Comparison of ENCODE assay signal across 8 cellular contexts in the genomic region with DNA sequence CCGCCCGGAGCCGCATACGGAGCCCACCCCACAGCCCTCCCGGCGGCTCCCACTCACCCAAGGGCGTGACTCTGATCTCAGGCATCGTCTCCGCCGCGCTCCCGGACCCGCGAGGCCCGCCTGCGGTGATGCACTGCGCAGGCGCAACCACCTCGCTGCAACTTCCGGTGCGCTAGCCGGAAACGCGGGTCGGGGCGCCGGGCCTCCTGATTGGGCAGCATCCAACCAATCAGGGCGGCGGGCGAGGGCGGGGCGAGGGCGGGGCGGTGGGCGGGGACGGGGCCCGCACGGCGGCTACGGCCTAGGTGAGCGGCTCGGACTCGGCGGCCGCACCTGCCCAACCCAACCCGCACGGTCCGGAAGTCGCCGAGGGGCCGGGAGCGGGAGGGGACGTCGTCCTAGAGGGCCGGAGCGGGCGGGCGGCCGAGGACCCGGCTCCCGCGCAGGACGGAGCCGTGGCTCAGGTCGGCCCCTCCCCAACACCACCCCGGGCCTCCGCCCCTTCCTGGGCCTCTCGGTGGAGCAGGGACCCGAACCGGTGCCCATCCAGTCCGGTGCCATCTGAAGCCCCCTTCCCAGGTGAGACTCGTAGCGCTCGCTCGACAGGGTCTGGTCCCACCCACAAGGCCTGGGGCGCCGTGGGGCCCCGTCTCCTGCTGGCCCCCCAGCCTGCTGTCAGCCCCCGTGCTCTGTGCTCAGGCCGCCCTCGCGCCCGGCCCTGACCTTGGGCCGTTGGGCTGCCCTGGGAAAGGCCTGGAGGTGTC. TPM values are rescaled to one million over a fixed set of nuclear protein-coding genes. Genes with fewer than 3 reads are reported as not detected.
DNase-seq lines count a peak whose midpoint lies in the region; ATAC-seq and TF ChIP-seq lines count a peak whose summit lies in the region.

A gene (plus strand): TSS at position 279 of the 764 bp plus-strand sequence. CDS start 2,109 bp downstream, outside the sequence.
A gene (minus strand): TSS at position 137 of the 764 bp plus-strand sequence. CDS start 52 bp downstream, at position 85.

- intact Hi-C loops in dendritic cell treated with granulocyte-macrophage colony-stimulating factor and Interleukin-4, amounts not matched to agents 40 ng/mL and 50 ng/mL, for 4 days (cut with micrococcal nuclease) = loop anchor here (2.0 kb wide), 1 partner anchor 16 kb away; a partner anchor contains a TSS

- WGBS in liver = under 1% methylated on average over 84 of the region's 84 CpGs

- peak within 1 kb of the TSS; percentile 79 to 89 (median 81) for H3K4me3 ChIP-seq in liver (ENCODE audit: low read depth in 1 of 3, low read length in 3 of 3)

- peaks cover 64% of the 10 kb centered on the region for H3K36me3 Mint-ChIP-seq in dendritic cell treated with granulocyte-macrophage colony-stimulating factor and Interleukin-4, amounts not matched to agents 40 ng/mL and 50 ng/mL, for 4 days (ENCODE audit: low read depth)

- H3K27ac Mint-ChIP-seq in dendritic cell treated with granulocyte-macrophage colony-stimulating factor and Interleukin-4, amounts not matched to agents 40 ng/mL and 50 ng/mL, for 4 days = peak within 1 kb of the TSS; percentile 76

- H3K4me1 Mint-ChIP-seq in dendritic cell treated with granulocyte-macrophage colony-stimulating factor and Interleukin-4, amounts not matched to agents 40 ng/mL and 50 ng/mL, for 4 days (ENCODE audit: low read depth) = peaks cover 43% of the 10 kb centered on the region

- no peaks in the 10 kb centered on the region for H3K27me3 Mint-ChIP-seq in dendritic cell treated with granulocyte-macrophage colony-stimulating factor and Interleukin-4, amounts not matched to agents 40 ng/mL and 50 ng/mL, for 4 days

- peak; percentile 90 for DNase-seq in Ammon's horn (ENCODE audit: low spot score)
- DNase-seq in NCI-H748 treated with DMSO at 0.1 percent for 48 hours (lab: John Stamatoyannopoulos, UW) = peak; percentile 50
- peak; percentile 91 to 94 for DNase-seq in activated CD4-positive, alpha-beta T cell treated with anti-CD3 and anti-CD28 coated beads, Interleukin-2, amount 50 U/mL, for 24 hours (ENCODE audit: low read depth in 1 of 2, low spot score in 1 of 2)
- peak; percentile 95 for DNase-seq in stimulated activated CD4-positive, alpha-beta T cell treated with anti-CD3 and anti-CD28 coated beads, Interleukin-4, amount 100 ng/mL, for 1 hour

- ATAC-seq in GM19043 (IDR thresholded peaks at IDR 0.05; ENCODE audit: low read depth, unreplicated experiment) = peak; percentile 76
- peak; percentile 77 for ATAC-seq in HG03354 (IDR thresholded peaks at IDR 0.05; ENCODE audit: poor library complexity, severe bottlenecking, unreplicated experiment)

- no peaks in the 10 kb centered on the region for H3K9me3 Mint-ChIP-seq in dendritic cell treated with granulocyte-macrophage colony-stimulating factor and Interleukin-4, amounts not matched to agents 40 ng/mL and 50 ng/mL, for 4 days

- no peaks in the 10 kb centered on the region for H3K9me3 ChIP-seq in liver (ENCODE audit: control insufficient read depth in 4 of 4, low read length in 3 of 4)

- no peak for TF ChIP-seq CTCF in liver (IDR thresholded peaks at IDR 0.05; ENCODE audit: low read depth, low read length, missing input control)

- no peak for TF ChIP-seq RAD21 in liver (IDR thresholded peaks at IDR 0.05)

- peak within 1 kb of the TSS; percentile 4 to 83 for H3K9ac ChIP-seq in liver (ENCODE audit: low read depth in 1 of 2, low read length in 2 of 2)

- H3K27ac ChIP-seq in liver (ENCODE audit: low read depth in 1 of 2, low read length in 2 of 2) = peak within 1 kb of the TSS; percentile 75 to 84

- H3K27me3 ChIP-seq in liver (ENCODE audit: control insufficient read depth in 4 of 4, insufficient read depth in 4 of 4, low read length in 3 of 4) = no peaks in the 10 kb centered on the region

- peak within 1 kb of the TSS; percentile 80 for H3K4me3 Mint-ChIP-seq in dendritic cell treated with granulocyte-macrophage colony-stimulating factor and Interleukin-4, amounts not matched to agents 40 ng/mL and 50 ng/mL, for 4 days

- H3K36me3 ChIP-seq in liver (ENCODE audit: control insufficient read depth in 4 of 4, insufficient read depth in 3 of 4, low read depth in 1 of 4, low read length in 3 of 4) = peaks cover 2 to 11% (median 7%) of the 10 kb centered on the region in 4 donors

- peaks cover 7 to 37% (median 26%) of the 10 kb centered on the region in 4 donors for H3K4me1 ChIP-seq in liver (ENCODE audit: control insufficient read depth in 4 of 4, insufficient read depth in 4 of 4, low read length in 3 of 4)

TF ChIP-seq in liver, 16 proteins besides CTCF, POLR2A, EP300 and RAD21:
- TF ChIP-seq EGR1 (IDR thresholded peaks at IDR 0.05; ENCODE audit: low read depth in 2 of 2) = no peak
- TF ChIP-seq NR2F2 (IDR thresholded peaks at IDR 0.05) = peak; percentile 34
- TF ChIP-seq, protein P1, sequence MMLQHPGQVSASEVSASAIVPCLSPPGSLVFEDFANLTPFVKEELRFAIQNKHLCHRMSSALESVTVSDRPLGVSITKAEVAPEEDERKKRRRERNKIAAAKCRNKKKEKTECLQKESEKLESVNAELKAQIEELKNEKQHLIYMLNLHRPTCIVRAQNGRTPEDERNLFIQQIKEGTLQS (IDR thresholded peaks at IDR 0.05) = no peak
- TF ChIP-seq JUND (IDR thresholded peaks at IDR 0.05) = no peak
- no peak for TF ChIP-seq SP1 (IDR thresholded peaks at IDR 0.05)
- TF ChIP-seq, protein P2, sequence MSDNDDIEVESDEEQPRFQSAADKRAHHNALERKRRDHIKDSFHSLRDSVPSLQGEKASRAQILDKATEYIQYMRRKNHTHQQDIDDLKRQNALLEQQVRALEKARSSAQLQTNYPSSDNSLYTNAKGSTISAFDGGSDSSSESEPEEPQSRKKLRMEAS (IDR thresholded peaks at IDR 0.05) = no peak
- no peak for TF ChIP-seq FOXA1 (IDR thresholded peaks at IDR 0.05)
- TF ChIP-seq HNF4G (IDR thresholded peaks at IDR 0.05) = no peak
- no peak for TF ChIP-seq FOXA2 (IDR thresholded peaks at IDR 0.05)
- TF ChIP-seq, protein P3, sequence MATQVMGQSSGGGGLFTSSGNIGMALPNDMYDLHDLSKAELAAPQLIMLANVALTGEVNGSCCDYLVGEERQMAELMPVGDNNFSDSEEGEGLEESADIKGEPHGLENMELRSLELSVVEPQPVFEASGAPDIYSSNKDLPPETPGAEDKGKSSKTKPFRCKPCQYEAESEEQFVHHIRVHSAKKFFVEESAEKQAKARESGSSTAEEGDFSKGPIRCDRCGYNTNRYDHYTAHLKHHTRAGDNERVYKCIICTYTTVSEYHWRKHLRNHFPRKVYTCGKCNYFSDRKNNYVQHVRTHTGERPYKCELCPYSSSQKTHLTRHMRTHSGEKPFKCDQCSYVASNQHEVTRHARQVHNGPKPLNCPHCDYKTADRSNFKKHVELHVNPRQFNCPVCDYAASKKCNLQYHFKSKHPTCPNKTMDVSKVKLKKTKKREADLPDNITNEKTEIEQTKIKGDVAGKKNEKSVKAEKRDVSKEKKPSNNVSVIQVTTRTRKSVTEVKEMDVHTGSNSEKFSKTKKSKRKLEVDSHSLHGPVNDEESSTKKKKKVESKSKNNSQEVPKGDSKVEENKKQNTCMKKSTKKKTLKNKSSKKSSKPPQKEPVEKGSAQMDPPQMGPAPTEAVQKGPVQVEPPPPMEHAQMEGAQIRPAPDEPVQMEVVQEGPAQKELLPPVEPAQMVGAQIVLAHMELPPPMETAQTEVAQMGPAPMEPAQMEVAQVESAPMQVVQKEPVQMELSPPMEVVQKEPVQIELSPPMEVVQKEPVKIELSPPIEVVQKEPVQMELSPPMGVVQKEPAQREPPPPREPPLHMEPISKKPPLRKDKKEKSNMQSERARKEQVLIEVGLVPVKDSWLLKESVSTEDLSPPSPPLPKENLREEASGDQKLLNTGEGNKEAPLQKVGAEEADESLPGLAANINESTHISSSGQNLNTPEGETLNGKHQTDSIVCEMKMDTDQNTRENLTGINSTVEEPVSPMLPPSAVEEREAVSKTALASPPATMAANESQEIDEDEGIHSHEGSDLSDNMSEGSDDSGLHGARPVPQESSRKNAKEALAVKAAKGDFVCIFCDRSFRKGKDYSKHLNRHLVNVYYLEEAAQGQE (IDR thresholded peaks at IDR 0.05) = peak; percentile 46
- peak in 1 of 2 donors; percentile 93 for TF ChIP-seq GABPA (IDR thresholded peaks at IDR 0.05 in 1 of 2, conservative IDR thresholded peaks at IDR 0.05 in 1 of 2)
- TF ChIP-seq HNF4A (conservative IDR thresholded peaks at IDR 0.05) = peak; percentile 66 to 71
- TF ChIP-seq RXRA (IDR thresholded peaks at IDR 0.05) = peak; percentile 63 to 66
- no peak for TF ChIP-seq TAF1 (conservative IDR thresholded peaks at IDR 0.05)
- TF ChIP-seq, protein P4, sequence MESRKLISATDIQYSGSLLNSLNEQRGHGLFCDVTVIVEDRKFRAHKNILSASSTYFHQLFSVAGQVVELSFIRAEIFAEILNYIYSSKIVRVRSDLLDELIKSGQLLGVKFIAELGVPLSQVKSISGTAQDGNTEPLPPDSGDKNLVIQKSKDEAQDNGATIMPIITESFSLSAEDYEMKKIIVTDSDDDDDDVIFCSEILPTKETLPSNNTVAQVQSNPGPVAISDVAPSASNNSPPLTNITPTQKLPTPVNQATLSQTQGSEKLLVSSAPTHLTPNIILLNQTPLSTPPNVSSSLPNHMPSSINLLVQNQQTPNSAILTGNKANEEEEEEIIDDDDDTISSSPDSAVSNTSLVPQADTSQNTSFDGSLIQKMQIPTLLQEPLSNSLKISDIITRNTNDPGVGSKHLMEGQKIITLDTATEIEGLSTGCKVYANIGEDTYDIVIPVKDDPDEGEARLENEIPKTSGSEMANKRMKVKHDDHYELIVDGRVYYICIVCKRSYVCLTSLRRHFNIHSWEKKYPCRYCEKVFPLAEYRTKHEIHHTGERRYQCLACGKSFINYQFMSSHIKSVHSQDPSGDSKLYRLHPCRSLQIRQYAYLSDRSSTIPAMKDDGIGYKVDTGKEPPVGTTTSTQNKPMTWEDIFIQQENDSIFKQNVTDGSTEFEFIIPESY (IDR thresholded peaks at IDR 0.05) = no peak
- TF ChIP-seq YY1 (IDR thresholded peaks at IDR 0.05) = no peak

RNA-seq across cellular contexts. Expression of the first gene that starts in this region (rescaled TPM):
- 10 to 100 TPM in 1 of 2 donors, 1 to 10 TPM in 1; 7.9 to 14.6 TPM for total RNA-seq in liver
- 10 to 100 TPM; 30.4 to 45.1 TPM for polyA plus RNA-seq in liver

RNA-seq across cellular contexts. Expression of the second gene that starts in this region (rescaled TPM):
- total RNA-seq in liver = 10 to 100 TPM; 30.7 to 40.5 TPM
- polyA plus RNA-seq in liver = 10 to 100 TPM; 26.3 to 38.3 TPM

Comparison
In these comparisons a context has a peak if more than half of its experiments do, and no peak if none do; other contexts are left out.
1. Peak in every context shown above with its lines: DNase-seq, ATAC-seq, H3K4me3 ChIP-seq and H3K27ac ChIP-seq.